Comparison of ENCODE assay signal across 8 cellular contexts in genomic region chr17:75778861-75779249, GRCh38. TPM values are rescaled to one million over a fixed set of nuclear protein-coding genes. Genes with fewer than 3 reads are reported as not detected.
DNase-seq lines count a peak whose midpoint lies in the region; ATAC-seq and TF ChIP-seq lines count a peak whose summit lies in the region.

No MANE protein-coding gene starts in this region.

- peak; percentile 69 to 74 (median 69) for DNase-seq in CD4-positive, CD25-positive, alpha-beta regulatory T cell
- DNase-seq in HUDEP-2 (lab: John Stamatoyannopoulos, UW; ENCODE audit: unreplicated experiment in 76 of 76): peak in 42 of 76 experiments; percentile 21 to 82 (median 65)
- DNase-seq in WTC11 (ENCODE audit: low spot score): peak; percentile 75
- no peak for DNase-seq in foreskin fibroblast
- DNase-seq in progenitor cell of endocrine pancreas (ENCODE audit: low spot score, unreplicated experiment): no peak
- DNase-seq in epidermal melanocyte (ENCODE audit: insufficient read length, low spot score): no peak
- DNase-seq in NCI-H187 treated with DMSO at 0.1 percent for 48 hours (lab: John Stamatoyannopoulos, UW): no peak

- peaks cover 33% of the 10 kb centered on the region for H3K36me3 Mint-ChIP-seq in CD4-positive, CD25-positive, alpha-beta regulatory T cell
- peaks cover 28% of the 10 kb centered on the region for H3K36me3 Mint-ChIP-seq in WTC11
- H3K36me3 Mint-ChIP-seq in progenitor cell of endocrine pancreas (ENCODE audit: insufficient read depth): peaks cover 26% of the 10 kb centered on the region

- H3K4me1 Mint-ChIP-seq in CD4-positive, CD25-positive, alpha-beta regulatory T cell: peaks cover 26 to 57% (median 40%) of the 10 kb centered on the region in 4 donors
- peaks cover 44% of the 10 kb centered on the region for H3K4me1 Mint-ChIP-seq in WTC11
- H3K4me1 Mint-ChIP-seq in progenitor cell of endocrine pancreas (ENCODE audit: low read depth): peaks cover 28% of the 10 kb centered on the region

- POLR2A ChIA-PET in WTC11 (lab: Charles Lee): interaction anchor here (1.4 kb wide), 1 partner anchor 14 kb away, joined by 3 read pairs; the partner anchor contains the start of gene GALK1

- ATAC-seq in CD4-positive, CD25-positive, alpha-beta regulatory T cell (ENCODE audit: low read depth in 2 of 2): no peak
- ATAC-seq in GM19023 (IDR thresholded peaks at IDR 0.05; ENCODE audit: unreplicated experiment) (peak; percentile 3), WTC11 (peak; percentile 2; the same call in 1 of the 2 replicates)

- no peaks in the 10 kb centered on the region for H3K27me3 ChIP-seq in CD4-positive, CD25-positive, alpha-beta regulatory T cell (ENCODE audit: control insufficient read depth, insufficient read depth, low read length)

- peaks cover 52% of the 10 kb centered on the region for H3K4me1 ChIP-seq in CD4-positive, CD25-positive, alpha-beta regulatory T cell (ENCODE audit: control insufficient read depth, insufficient read depth, low read length, poor library complexity, severe bottlenecking)

- peak overlapping the region; percentile 95 to 98 (median 96) for H3K4me3 Mint-ChIP-seq in CD4-positive, CD25-positive, alpha-beta regulatory T cell
- H3K4me3 Mint-ChIP-seq in WTC11 (peak overlapping the region; percentile 94), progenitor cell of endocrine pancreas (ENCODE audit: low read depth) (peak overlapping the region; percentile 95)

- peaks cover 0 to 3% (median 2%) of the 10 kb centered on the region in 7 donors for H3K9me3 Mint-ChIP-seq in CD4-positive, CD25-positive, alpha-beta regulatory T cell
- H3K9me3 Mint-ChIP-seq in WTC11: no peaks in the 10 kb centered on the region
- H3K9me3 Mint-ChIP-seq in progenitor cell of endocrine pancreas (ENCODE audit: low read depth): no peaks in the 10 kb centered on the region

- TF ChIP-seq CTCF in WTC11 (IDR thresholded peaks at IDR 0.05) (peak; percentile 68), foreskin fibroblast (IDR thresholded peaks at IDR 0.05; ENCODE audit: low read depth, low read length) (peak; percentile 42), progenitor cell of endocrine pancreas (IDR thresholded peaks at IDR 0.05; ENCODE audit: unreplicated experiment) (peak; percentile 67)

- H3K4me3 ChIP-seq in CD4-positive, CD25-positive, alpha-beta regulatory T cell (ENCODE audit: low read depth, low read length): peak overlapping the region; percentile 92
- H3K4me3 ChIP-seq in foreskin fibroblast (ENCODE audit: low read depth in 1 of 2, low read length in 2 of 2): peak overlapping the region; percentile 91 to 97

- H3K27me3 Mint-ChIP-seq in CD4-positive, CD25-positive, alpha-beta regulatory T cell: peaks cover 6% of the 10 kb centered on the region
- peaks cover 4% of the 10 kb centered on the region for H3K27me3 Mint-ChIP-seq in WTC11 (ENCODE audit: low read depth)
- H3K27me3 Mint-ChIP-seq in progenitor cell of endocrine pancreas: no peaks in the 10 kb centered on the region

- H3K9me3 ChIP-seq in CD4-positive, CD25-positive, alpha-beta regulatory T cell (ENCODE audit: control insufficient read depth in 2 of 2, low read length in 2 of 2): no peaks in the 10 kb centered on the region

- peaks cover 29% of the 10 kb centered on the region for H3K36me3 ChIP-seq in CD4-positive, CD25-positive, alpha-beta regulatory T cell (ENCODE audit: control insufficient read depth, insufficient read depth, low read length)

- peak overlapping the region; percentile 85 to 95 (median 91) for H3K27ac Mint-ChIP-seq in CD4-positive, CD25-positive, alpha-beta regulatory T cell
- H3K27ac Mint-ChIP-seq in WTC11 (peak overlapping the region; percentile 97), progenitor cell of endocrine pancreas (peak overlapping the region; percentile 97)

- peak overlapping the region; percentile 99 for H3K27ac ChIP-seq in CD4-positive, CD25-positive, alpha-beta regulatory T cell (ENCODE audit: insufficient read depth, low read length, poor library complexity, severe bottlenecking)

- CTCF ChIA-PET in WTC11 (lab: Charles Lee): interaction anchor here (1.1 to 3.0 kb wide), 8 partner anchors 14 to 145 kb away, joined by 5 to 39 read pairs (median 13); partner anchors contain the start of genes GALK1, SMIM5 and WBP2

TF ChIP-seq in WTC11, 78 proteins besides CTCF, POLR2A, EP300 and RAD21 (continues in another document):
- no peak for TF ChIP-seq SMAD3 (CRISPR knock-in tag; IDR thresholded peaks at IDR 0.05; ENCODE audit: borderline replicate concordance)
- TF ChIP-seq, protein P1, sequence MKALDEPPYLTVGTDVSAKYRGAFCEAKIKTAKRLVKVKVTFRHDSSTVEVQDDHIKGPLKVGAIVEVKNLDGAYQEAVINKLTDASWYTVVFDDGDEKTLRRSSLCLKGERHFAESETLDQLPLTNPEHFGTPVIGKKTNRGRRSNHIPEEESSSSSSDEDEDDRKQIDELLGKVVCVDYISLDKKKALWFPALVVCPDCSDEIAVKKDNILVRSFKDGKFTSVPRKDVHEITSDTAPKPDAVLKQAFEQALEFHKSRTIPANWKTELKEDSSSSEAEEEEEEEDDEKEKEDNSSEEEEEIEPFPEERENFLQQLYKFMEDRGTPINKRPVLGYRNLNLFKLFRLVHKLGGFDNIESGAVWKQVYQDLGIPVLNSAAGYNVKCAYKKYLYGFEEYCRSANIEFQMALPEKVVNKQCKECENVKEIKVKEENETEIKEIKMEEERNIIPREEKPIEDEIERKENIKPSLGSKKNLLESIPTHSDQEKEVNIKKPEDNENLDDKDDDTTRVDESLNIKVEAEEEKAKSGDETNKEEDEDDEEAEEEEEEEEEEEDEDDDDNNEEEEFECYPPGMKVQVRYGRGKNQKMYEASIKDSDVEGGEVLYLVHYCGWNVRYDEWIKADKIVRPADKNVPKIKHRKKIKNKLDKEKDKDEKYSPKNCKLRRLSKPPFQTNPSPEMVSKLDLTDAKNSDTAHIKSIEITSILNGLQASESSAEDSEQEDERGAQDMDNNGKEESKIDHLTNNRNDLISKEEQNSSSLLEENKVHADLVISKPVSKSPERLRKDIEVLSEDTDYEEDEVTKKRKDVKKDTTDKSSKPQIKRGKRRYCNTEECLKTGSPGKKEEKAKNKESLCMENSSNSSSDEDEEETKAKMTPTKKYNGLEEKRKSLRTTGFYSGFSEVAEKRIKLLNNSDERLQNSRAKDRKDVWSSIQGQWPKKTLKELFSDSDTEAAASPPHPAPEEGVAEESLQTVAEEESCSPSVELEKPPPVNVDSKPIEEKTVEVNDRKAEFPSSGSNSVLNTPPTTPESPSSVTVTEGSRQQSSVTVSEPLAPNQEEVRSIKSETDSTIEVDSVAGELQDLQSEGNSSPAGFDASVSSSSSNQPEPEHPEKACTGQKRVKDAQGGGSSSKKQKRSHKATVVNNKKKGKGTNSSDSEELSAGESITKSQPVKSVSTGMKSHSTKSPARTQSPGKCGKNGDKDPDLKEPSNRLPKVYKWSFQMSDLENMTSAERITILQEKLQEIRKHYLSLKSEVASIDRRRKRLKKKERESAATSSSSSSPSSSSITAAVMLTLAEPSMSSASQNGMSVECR (CRISPR knock-in tag; IDR thresholded peaks at IDR 0.05; ENCODE audit: borderline replicate concordance): no peak; the same call in 1 of the 2 replicates
- TF ChIP-seq, protein P2, sequence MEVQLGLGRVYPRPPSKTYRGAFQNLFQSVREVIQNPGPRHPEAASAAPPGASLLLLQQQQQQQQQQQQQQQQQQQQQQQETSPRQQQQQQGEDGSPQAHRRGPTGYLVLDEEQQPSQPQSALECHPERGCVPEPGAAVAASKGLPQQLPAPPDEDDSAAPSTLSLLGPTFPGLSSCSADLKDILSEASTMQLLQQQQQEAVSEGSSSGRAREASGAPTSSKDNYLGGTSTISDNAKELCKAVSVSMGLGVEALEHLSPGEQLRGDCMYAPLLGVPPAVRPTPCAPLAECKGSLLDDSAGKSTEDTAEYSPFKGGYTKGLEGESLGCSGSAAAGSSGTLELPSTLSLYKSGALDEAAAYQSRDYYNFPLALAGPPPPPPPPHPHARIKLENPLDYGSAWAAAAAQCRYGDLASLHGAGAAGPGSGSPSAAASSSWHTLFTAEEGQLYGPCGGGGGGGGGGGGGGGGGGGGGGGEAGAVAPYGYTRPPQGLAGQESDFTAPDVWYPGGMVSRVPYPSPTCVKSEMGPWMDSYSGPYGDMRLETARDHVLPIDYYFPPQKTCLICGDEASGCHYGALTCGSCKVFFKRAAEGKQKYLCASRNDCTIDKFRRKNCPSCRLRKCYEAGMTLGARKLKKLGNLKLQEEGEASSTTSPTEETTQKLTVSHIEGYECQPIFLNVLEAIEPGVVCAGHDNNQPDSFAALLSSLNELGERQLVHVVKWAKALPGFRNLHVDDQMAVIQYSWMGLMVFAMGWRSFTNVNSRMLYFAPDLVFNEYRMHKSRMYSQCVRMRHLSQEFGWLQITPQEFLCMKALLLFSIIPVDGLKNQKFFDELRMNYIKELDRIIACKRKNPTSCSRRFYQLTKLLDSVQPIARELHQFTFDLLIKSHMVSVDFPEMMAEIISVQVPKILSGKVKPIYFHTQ (CRISPR knock-in tag; IDR thresholded peaks at IDR 0.05): peak; percentile 74; the same call in 1 of the 2 replicates
- TF ChIP-seq, protein P3, sequence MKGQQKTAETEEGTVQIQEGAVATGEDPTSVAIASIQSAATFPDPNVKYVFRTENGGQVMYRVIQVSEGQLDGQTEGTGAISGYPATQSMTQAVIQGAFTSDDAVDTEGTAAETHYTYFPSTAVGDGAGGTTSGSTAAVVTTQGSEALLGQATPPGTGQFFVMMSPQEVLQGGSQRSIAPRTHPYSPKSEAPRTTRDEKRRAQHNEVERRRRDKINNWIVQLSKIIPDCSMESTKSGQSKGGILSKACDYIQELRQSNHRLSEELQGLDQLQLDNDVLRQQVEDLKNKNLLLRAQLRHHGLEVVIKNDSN (CRISPR knock-in tag; IDR thresholded peaks at IDR 0.05): no peak; the same call in 1 of the 2 replicates
- TF ChIP-seq NR1H2 (CRISPR knock-in tag; IDR thresholded peaks at IDR 0.05): no peak

RNA-seq across cellular contexts. Expression of gene UNK, which starts 5.8 kb away (rescaled TPM):
- total RNA-seq in CD4-positive, CD25-positive, alpha-beta regulatory T cell: 33.9 TPM
- 10 to 100 TPM; 15.3 to 24.5 (median 23.0) TPM for polyA plus RNA-seq in CD4-positive, CD25-positive, alpha-beta regulatory T cell
- total RNA-seq in WTC11 (2021) (35.0 to 37.8 TPM (median 35.4 TPM) in 3 replicates), progenitor cell of endocrine pancreas (70.0 and 72.8 TPM in 2 replicates)

RNA-seq across cellular contexts. Expression of gene GALK1, which starts 13.9 kb away (rescaled TPM):
- 9.1 TPM for total RNA-seq in CD4-positive, CD25-positive, alpha-beta regulatory T cell
- polyA plus RNA-seq in CD4-positive, CD25-positive, alpha-beta regulatory T cell: 10 to 100 TPM; 18.7 to 24.3 (median 21.9) TPM
- total RNA-seq in WTC11 (2021) (42.2 to 49.9 TPM (median 49.4 TPM) in 3 replicates), progenitor cell of endocrine pancreas (11.2 and 12.7 TPM in 2 replicates)

RNA-seq across cellular contexts. Expression of gene ITGB4, which starts 57.6 kb away (rescaled TPM):
- not detected for total RNA-seq in CD4-positive, CD25-positive, alpha-beta regulatory T cell
- polyA plus RNA-seq in CD4-positive, CD25-positive, alpha-beta regulatory T cell: under 1 TPM in 3 of 4 donors, not detected in 1; 0.28 to 0.60 (median 0.56) TPM
- total RNA-seq in WTC11 (2021) (9.5 to 11.2 TPM (median 10.6 TPM) in 3 replicates), progenitor cell of endocrine pancreas (9.7 and 14.8 TPM in 2 replicates)

Comparison
In these comparisons a context has a peak if more than half of its experiments do, and no peak if none do; other contexts are left out.
1. ATAC-seq: peak in GM19023 (single experiment) and WTC11 (single experiment); none in CD4-positive, CD25-positive, alpha-beta regulatory T cell (0 of 2).
2. DNase-seq: peak in CD4-positive, CD25-positive, alpha-beta regulatory T cell (3 of 3), HUDEP-2 (42 of 76) and WTC11 (single experiment); none in foreskin fibroblast (0 of 2), progenitor cell of endocrine pancreas (single experiment), epidermal melanocyte (single experiment) and NCI-H187 treated with DMSO at 0.1 percent for 48 hours (single experiment).
3. Peak in every context shown above with its lines, with median percentiles within 50 percentile points of each other: H3K27ac Mint-ChIP-seq, H3K4me3 Mint-ChIP-seq and CTCF ChIP-seq.